ENCODE assay signal across 28 cellular contexts in genomic region chr17:16300554-16300953, GRCh38.
"Had no signal": no experiment of that assay in that cellular context is flagged by ENCODE, and none has a peak within 500 bp of the region (broad histone marks: within the 10 kb centered on the region; RNA-seq: fewer than 3 reads in every experiment).

No MANE protein-coding gene starts in this region.

- H3K4me3 ChIP-seq: coronary artery, esophagus muscularis mucosa, heart right ventricle, left ventricle myocardium inferior, lower lobe of right lung, neural progenitor cell, prostate gland, right atrium auricular region, sigmoid colon, stomach, thyroid gland had no signal

- H3K27ac Mint-ChIP-seq: nephron, neural progenitor cell, type B pancreatic cell had no signal

- H3K4me3 Mint-ChIP-seq: immature natural killer cell; naive B cell; nephron; neural progenitor cell; stimulated activated effector memory CD8-positive, alpha-beta T cell treated with anti-CD3 and anti-CD28 coated beads, Interleukin-12 subunit alpha, Interleukin-12 subunit beta, amount 100 ng/mL, for 72 hours; type B pancreatic cell had no signal

- H3K9me3 ChIP-seq: esophagus muscularis mucosa, heart right ventricle, left ventricle myocardium inferior, lower lobe of right lung, prostate gland, right atrium auricular region, sigmoid colon, stomach, thyroid gland had no signal

- H3K9ac ChIP-seq: neural progenitor cell had no signal

- H3K4me2 ChIP-seq: neural progenitor cell had no signal

- H3K27ac ChIP-seq: coronary artery, esophagus muscularis mucosa, heart right ventricle, left ventricle myocardium inferior, lower lobe of right lung, neural progenitor cell, prostate gland, right atrium auricular region, sigmoid colon, stomach, thyroid gland had no signal

- H3K27me3 Mint-ChIP-seq: naive B cell, type B pancreatic cell had no signal

- H3K27me3 ChIP-seq: esophagus muscularis mucosa, heart right ventricle, neural progenitor cell, right atrium auricular region, sigmoid colon, stomach, thyroid gland had no signal

- ATAC-seq: heart right ventricle; left colon; lower lobe of right lung; stimulated activated effector memory CD8-positive, alpha-beta T cell treated with anti-CD3 and anti-CD28 coated beads, Interleukin-12 subunit alpha, Interleukin-12 subunit beta, amount 100 ng/mL, for 72 hours had no signal

- H2AFZ ChIP-seq: neural progenitor cell had no signal

- H3K4me1 ChIP-seq: esophagus muscularis mucosa, heart right ventricle, left ventricle myocardium inferior, lower lobe of right lung, prostate gland, right atrium auricular region, sigmoid colon, thyroid gland had no signal

- H3K4me1 Mint-ChIP-seq: nephron had no signal

- FAIRE-seq: endothelial cell of umbilical vein had no signal

- H3K9me3 Mint-ChIP-seq: immature natural killer cell; naive B cell; nephron; neural progenitor cell; stimulated activated effector memory CD8-positive, alpha-beta T cell treated with anti-CD3 and anti-CD28 coated beads, Interleukin-12 subunit alpha, Interleukin-12 subunit beta, amount 100 ng/mL, for 72 hours; type B pancreatic cell had no signal

- DNase-seq: dermis blood vessel endothelial cell; effector memory CD4-positive, alpha-beta T cell; foreskin melanocyte; glutamatergic neuron; heart right ventricle; hypothalamus; immature natural killer cell; islet precursor cell; kidney glomerular epithelial cell; left colon; left ventricle myocardium inferior; lower lobe of right lung; naive B cell; sigmoid colon; stimulated activated CD4-positive, alpha-beta T cell treated with anti-CD3 and anti-CD28 coated beads, Interleukin-2, amount 100 ng/mL, for 24 hours; stimulated activated CD4-positive, alpha-beta T cell treated with anti-CD3 and anti-CD28 coated beads, Interleukin-4, amount 100 ng/mL, for 24 hours; stimulated activated naive CD4-positive, alpha-beta T cell treated with Interleukin-2 at 50 U/mL for 16 hours; stomach; thyroid gland had no signal

- H3K36me3 ChIP-seq: neural progenitor cell, prostate gland, right atrium auricular region, thyroid gland had no signal
